Comparison of ENCODE assay signal across 8 cellular contexts in the genomic region with DNA sequence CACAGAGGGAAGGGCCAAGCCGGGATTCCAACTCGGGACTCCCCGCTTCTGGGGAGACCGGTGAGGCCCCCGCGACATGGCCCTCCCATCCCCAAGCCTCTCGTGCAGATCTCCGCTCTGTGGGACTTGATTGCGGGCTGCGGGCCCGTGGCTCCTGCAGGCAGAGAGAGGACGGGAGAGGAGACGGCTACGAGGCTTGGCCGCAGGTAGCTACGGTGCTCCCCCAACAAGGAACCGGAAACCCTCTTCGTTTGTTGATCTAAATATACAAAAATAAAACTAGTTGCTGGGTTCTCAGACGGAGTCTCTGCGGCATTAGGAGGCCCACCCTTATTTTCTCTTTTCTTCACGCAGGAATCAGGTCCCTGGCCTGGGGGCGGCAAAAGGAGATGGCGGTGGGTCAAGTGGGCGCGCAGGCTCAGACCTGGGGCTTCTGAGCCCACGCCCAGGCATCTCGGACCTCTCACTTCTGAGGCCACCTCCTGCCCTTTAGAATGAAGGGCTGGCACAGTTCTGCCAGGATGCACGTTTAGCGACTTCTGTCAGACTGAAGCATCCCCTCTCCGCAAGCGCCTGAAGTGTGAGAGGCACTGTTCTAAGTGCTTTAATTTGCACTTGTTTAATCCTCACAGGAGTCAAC. TPM values are rescaled to one million over a fixed set of nuclear protein-coding genes. Genes with fewer than 3 reads are reported as not detected.
DNase-seq lines count a peak whose midpoint lies in the region; ATAC-seq and TF ChIP-seq lines count a peak whose summit lies in the region.

No MANE protein-coding gene starts in this region.

- peaks cover 29% of the 10 kb centered on the region for H3K4me1 Mint-ChIP-seq in T-helper 1 cell treated with Interleukin-12 subunit alpha and Interleukin-12 subunit beta and Interleukin-4 antibody, amounts not matched to agents 30 μg/mL and 1 μg/mL, for 36 hours (ENCODE audit: low read depth)
- H3K4me1 Mint-ChIP-seq in mesothelial cell of epicardium, result peaks cover 6% of the 10 kb centered on the region

- H3K27ac ChIP-seq in cingulate gyrus (ENCODE audit: low read depth, low read length) (peak overlapping the region; percentile 88), tibial artery (peak overlapping the region; percentile 84 to 90)

- peak overlapping the region; percentile 75 to 85 for H3K4me3 ChIP-seq in tibial artery

- H3K4me1 ChIP-seq in tibial artery, result peaks cover 0 to 10% (median 7%) of the 10 kb centered on the region in 4 donors

- ATAC-seq in HG03039 (IDR thresholded peaks at IDR 0.05; ENCODE audit: unreplicated experiment), result peak; percentile 4

- peaks cover 3% of the 10 kb centered on the region for H3K9me3 Mint-ChIP-seq in T-helper 1 cell treated with Interleukin-12 subunit alpha and Interleukin-12 subunit beta and Interleukin-4 antibody, amounts not matched to agents 30 μg/mL and 1 μg/mL, for 36 hours
- no peaks in the 10 kb centered on the region for H3K9me3 Mint-ChIP-seq in mesothelial cell of epicardium

- H3K4me3 Mint-ChIP-seq in T-helper 1 cell treated with Interleukin-12 subunit alpha and Interleukin-12 subunit beta and Interleukin-4 antibody, amounts not matched to agents 30 μg/mL and 1 μg/mL, for 36 hours, result peak overlapping the region; percentile 90
- peak overlapping the region; percentile 88 for H3K4me3 Mint-ChIP-seq in mesothelial cell of epicardium

- no peaks in the 10 kb centered on the region for H3K27me3 Mint-ChIP-seq in T-helper 1 cell treated with Interleukin-12 subunit alpha and Interleukin-12 subunit beta and Interleukin-4 antibody, amounts not matched to agents 30 μg/mL and 1 μg/mL, for 36 hours (ENCODE audit: low read depth)
- H3K27me3 Mint-ChIP-seq in mesothelial cell of epicardium (ENCODE audit: low read depth), result peaks cover 13% of the 10 kb centered on the region

- no peak for TF ChIP-seq CTCF in mesothelial cell of epicardium (IDR thresholded peaks at IDR 0.05; ENCODE audit: unreplicated experiment)
- no peak for TF ChIP-seq CTCF in tibial artery (IDR thresholded peaks at IDR 0.05)

- no peaks in the 10 kb centered on the region for H3K27me3 ChIP-seq in tibial artery

- H3K27ac Mint-ChIP-seq in T-helper 1 cell treated with Interleukin-12 subunit alpha and Interleukin-12 subunit beta and Interleukin-4 antibody, amounts not matched to agents 30 μg/mL and 1 μg/mL, for 36 hours, result peak overlapping the region; percentile 89
- H3K27ac Mint-ChIP-seq in mesothelial cell of epicardium, result peak overlapping the region; percentile 50

- H3K9me3 ChIP-seq in tibial artery, result no peaks in the 10 kb centered on the region

- H3K36me3 ChIP-seq in tibial artery, result no peaks in the 10 kb centered on the region

- peaks cover 5% of the 10 kb centered on the region for H3K36me3 Mint-ChIP-seq in T-helper 1 cell treated with Interleukin-12 subunit alpha and Interleukin-12 subunit beta and Interleukin-4 antibody, amounts not matched to agents 30 μg/mL and 1 μg/mL, for 36 hours (ENCODE audit: low read depth)
- H3K36me3 Mint-ChIP-seq in mesothelial cell of epicardium, result no peaks in the 10 kb centered on the region

- intact Hi-C loops in tibial artery (cut with DNase I; ENCODE audit: low total_unique reads), result loop anchor here (5.0 kb wide), 1 partner anchor 1927 kb away; no protein-coding TSS in a partner anchor

- DNase-seq in SIG-M5 treated with dmso at 0.1 percent for 504 hours (lab: John Stamatoyannopoulos, UW; ENCODE audit: unreplicated experiment), result peak; percentile 12
- no peak for DNase-seq in SIG-M5 (lab: John Stamatoyannopoulos, UW)
- DNase-seq in mesothelial cell of epicardium (ENCODE audit: low spot score in 2 of 2, unreplicated experiment in 2 of 2), result no peak
- no peak for DNase-seq in tibial artery
- DNase-seq in iPS-NIHi7 (ENCODE audit: extremely low spot score), result no peak

RNA-seq across cellular contexts. Expression of a gene that starts 10.9 kb away (rescaled TPM):
- 22.3 to 23.1 TPM (median 22.5 TPM) in 3 replicates for total RNA-seq in mesothelial cell of epicardium
